14 cellular contexts compared by ENCODE assay signal in genomic region chr1:22832414-22832786, GRCh38.
DNase-seq lines count a peak whose midpoint lies in the region; ATAC-seq and TF ChIP-seq lines count a peak whose summit lies in the region.
"Had no signal": no experiment of that assay in that cellular context is flagged by ENCODE, and none has a peak within 500 bp of the region (broad histone marks: within the 10 kb centered on the region; RNA-seq: fewer than 3 reads in every experiment).

No MANE protein-coding gene starts in this region.

- H3K27me3 Mint-ChIP-seq in Calu3 (ENCODE audit: unreplicated experiment) = no peaks in the 10 kb centered on the region
- H3K27me3 Mint-ChIP-seq in CD8-positive, alpha-beta T cell (ENCODE audit: low read depth) = peaks cover 2% of the 10 kb centered on the region

- BruUV-seq in Calu3 (replicated peaks; lab: Mats Ljungman, UMichigan) (no TSS peak), PC-9 (replicated peaks; lab: Mats Ljungman, UMichigan) (TSS peak; percentile 62)

- H3K4me3 ChIP-seq in PC-9 (no peak overlapping the region), trophoblast cell (ENCODE audit: low read depth, low read length) (no peak overlapping the region), gastrocnemius medialis (no peak overlapping the region), colonic mucosa (no peak overlapping the region)
- no peak overlapping the region for H3K4me3 ChIP-seq in CD8-positive, alpha-beta T cell (ENCODE audit: low read depth, low read length)

- no peaks in the 10 kb centered on the region for H3K27me3 ChIP-seq in PC-9 (ENCODE audit: insufficient read depth, low read depth)
- H3K27me3 ChIP-seq in trophoblast cell (ENCODE audit: insufficient read depth, low read length) = no peaks in the 10 kb centered on the region
- H3K27me3 ChIP-seq in gastrocnemius medialis = no peaks in the 10 kb centered on the region
- H3K27me3 ChIP-seq in colonic mucosa = no peaks in the 10 kb centered on the region
- H3K27me3 ChIP-seq in CD8-positive, alpha-beta T cell (ENCODE audit: insufficient read depth, low read length) = no peaks in the 10 kb centered on the region

- peak overlapping the region; percentile 68 for H3K4me2 ChIP-seq in PC-9
- H3K4me2 ChIP-seq in trophoblast cell (ENCODE audit: low read length) = no peak overlapping the region

- no peaks in the 10 kb centered on the region for H3K9me3 Mint-ChIP-seq in Calu3 (ENCODE audit: low read depth, unreplicated experiment)
- no peaks in the 10 kb centered on the region for H3K9me3 Mint-ChIP-seq in CD8-positive, alpha-beta T cell
- H3K9me3 Mint-ChIP-seq: CD4-positive, alpha-beta T cell; central memory CD8-positive, alpha-beta T cell; stimulated activated naive CD8-positive, alpha-beta T cell treated with anti-CD3 and anti-CD28 coated beads, Interleukin-15, amount 100 ng/mL, for 72 hours had no signal

- in situ Hi-C loops in gastrocnemius medialis (cut with MboI; ENCODE audit: low sequenced_read_pairs in 4 of 4) = no loop called here

- DNase-seq in Calu3 (no peak), PC-9 (peak in 1 of 2 experiments; percentile 58), epithelial cell of prostate (ENCODE audit: low read depth, low spot score) (peak; percentile 49), trophoblast cell (peak; percentile 54 to 70), gastrocnemius medialis (no peak), colonic mucosa (no peak), NOMO-1 treated with dmso at 0.1 percent for 144 hours (lab: John Stamatoyannopoulos, UW; ENCODE audit: unreplicated experiment) (no peak)
- DNase-seq in CD8-positive, alpha-beta T cell = no peak
- DNase-seq: CD4-positive, alpha-beta T cell; KBM-7; NCI-H2029; NCI-H774; stimulated activated naive CD8-positive, alpha-beta T cell treated with anti-CD3 and anti-CD28 coated beads, Interleukin-15, amount 100 ng/mL, for 72 hours had no signal

- H3K9me3 ChIP-seq in PC-9 (ENCODE audit: insufficient read depth, low read depth) (no peaks in the 10 kb centered on the region), trophoblast cell (ENCODE audit: insufficient read depth, low read depth, low read length) (no peaks in the 10 kb centered on the region), gastrocnemius medialis (no peaks in the 10 kb centered on the region), colonic mucosa (no peaks in the 10 kb centered on the region)
- no peaks in the 10 kb centered on the region for H3K9me3 ChIP-seq in CD8-positive, alpha-beta T cell (ENCODE audit: low read length)

- H3K4me1 Mint-ChIP-seq in Calu3 (ENCODE audit: low read depth, unreplicated experiment) = peaks cover 62% of the 10 kb centered on the region
- no peaks in the 10 kb centered on the region for H3K4me1 Mint-ChIP-seq in CD8-positive, alpha-beta T cell (ENCODE audit: low read depth)
- H3K4me1 Mint-ChIP-seq: central memory CD8-positive, alpha-beta T cell; stimulated activated naive CD8-positive, alpha-beta T cell treated with anti-CD3 and anti-CD28 coated beads, Interleukin-15, amount 100 ng/mL, for 72 hours had no signal

- no peak overlapping the region for H2BK120ac ChIP-seq in trophoblast cell (ENCODE audit: insufficient read depth, low read length, poor library complexity)

- WGBS in trophoblast cell (ENCODE audit: extremely low coverage, insufficient coverage, insufficient read length) = no CpG with 5 or more reads among the region's 3 CpGs

- H3K79me2 ChIP-seq in PC-9 (ENCODE audit: low read depth) = no peaks in the 10 kb centered on the region
- H3K79me2 ChIP-seq in trophoblast cell (ENCODE audit: control insufficient read depth, insufficient read depth, low read length, poor library complexity) = peaks cover 2% of the 10 kb centered on the region

- H3K18ac ChIP-seq in trophoblast cell (ENCODE audit: low read length) = no peak overlapping the region

- TF ChIP-seq CTCF in Calu3 (IDR thresholded peaks at IDR 0.05; ENCODE audit: unreplicated experiment) (no peak), PC-9 (conservative IDR thresholded peaks at IDR 0.05) (no peak), gastrocnemius medialis (IDR thresholded peaks at IDR 0.05 in 4 of 5, conservative IDR thresholded peaks at IDR 0.05 in 1 of 5) (no peak), colonic mucosa (IDR thresholded peaks at IDR 0.05) (no peak)
- no peak for TF ChIP-seq CTCF in CD8-positive, alpha-beta T cell (IDR thresholded peaks at IDR 0.05)

- peak overlapping the region; percentile 91 for H3K27ac ChIP-seq in PC-9
- peak overlapping the region; percentile 89 for H3K27ac ChIP-seq in epithelial cell of prostate
- H3K27ac ChIP-seq in trophoblast cell (ENCODE audit: low read depth, low read length) = no peak overlapping the region
- H3K27ac ChIP-seq in gastrocnemius medialis = no peak overlapping the region
- H3K27ac ChIP-seq in colonic mucosa = no peak overlapping the region
- H3K27ac ChIP-seq in CD8-positive, alpha-beta T cell (ENCODE audit: low read depth, low read length) = no peak overlapping the region

- no peak overlapping the region for H2AK5ac ChIP-seq in trophoblast cell (ENCODE audit: low read length)

- no peak overlapping the region for H4K91ac ChIP-seq in trophoblast cell (ENCODE audit: low read depth, low read length)

- POLR2A ChIA-PET in PC-9 (lab: Charles Lee; ENCODE audit: unreplicated experiment) = interaction anchor here (0.7 kb wide), 1 partner anchor 72 kb away, joined by 4 read pairs; no protein-coding TSS in a partner anchor
- POLR2A ChIA-PET in CD8-positive, alpha-beta T cell (lab: Charles Lee) = no interaction called here

- no peak for ATAC-seq in gastrocnemius medialis
- ATAC-seq in CD8-positive, alpha-beta T cell = no peak

- no peak overlapping the region for H2BK5ac ChIP-seq in trophoblast cell (ENCODE audit: low read depth, low read length, poor library complexity)

- no peak overlapping the region for H3K14ac ChIP-seq in trophoblast cell (ENCODE audit: low read length)

- H3K23ac ChIP-seq in trophoblast cell (ENCODE audit: low read length) = no peak overlapping the region

- H3K27ac Mint-ChIP-seq in Calu3 (ENCODE audit: unreplicated experiment) = peak overlapping the region; percentile 93
- H3K27ac Mint-ChIP-seq in CD8-positive, alpha-beta T cell = no peak overlapping the region
- H3K27ac Mint-ChIP-seq: CD4-positive, alpha-beta T cell had no signal

- H3K9me2 ChIP-seq in PC-9 (ENCODE audit: insufficient read depth) = no peaks in the 10 kb centered on the region

- CTCF ChIA-PET in Calu3 (lab: Charles Lee) = interaction anchor here (0.5 to 1.1 kb wide), 2 partner anchors 82 to 128 kb away, joined by 3 to 5 read pairs; no protein-coding TSS in a partner anchor
- CTCF ChIA-PET in PC-9 (lab: Charles Lee) = interaction anchor here (0.7 kb wide), 1 partner anchor 29 kb away, joined by 3 read pairs; no protein-coding TSS in a partner anchor
- CTCF ChIA-PET in CD8-positive, alpha-beta T cell (lab: Charles Lee) = no interaction called here

- H4K8ac ChIP-seq in trophoblast cell (ENCODE audit: low read depth, low read length) = no peak overlapping the region

- peaks cover 27% of the 10 kb centered on the region for H3F3A ChIP-seq in PC-9 (ENCODE audit: insufficient read depth, low read depth)

- no peak overlapping the region for H4K12ac ChIP-seq in trophoblast cell (ENCODE audit: low read depth, low read length)

- intact Hi-C loops in Calu3 (cut with micrococcal nuclease; ENCODE audit: unreplicated experiment) = loop anchor here (5.0 kb wide), 1 partner anchor 80 kb away; no protein-coding TSS in a partner anchor
- intact Hi-C loops in PC-9 (cut with micrococcal nuclease; ENCODE audit: unreplicated experiment) = loop anchor here (1.0 kb wide), 1 partner anchor 82 kb away; no protein-coding TSS in a partner anchor
- intact Hi-C loops in gastrocnemius medialis (cut with DNase I; ENCODE audit: low total_unique reads) = no loop called here
- intact Hi-C loops in colonic mucosa (cut with DNase I) = no loop called here
- intact Hi-C loops in CD8-positive, alpha-beta T cell (cut with DNase I, micrococcal nuclease) = no loop called here

- H3K36me3 Mint-ChIP-seq in Calu3 (ENCODE audit: insufficient read depth, unreplicated experiment) = peaks cover 4% of the 10 kb centered on the region
- H3K36me3 Mint-ChIP-seq in CD8-positive, alpha-beta T cell = no peaks in the 10 kb centered on the region

- TF ChIP-seq POLR2A in gastrocnemius medialis (IDR thresholded peaks at IDR 0.05) = no peak

- H3K36me3 ChIP-seq in PC-9 (ENCODE audit: low read depth) (no peaks in the 10 kb centered on the region), trophoblast cell (ENCODE audit: control insufficient read depth in 1 of 2, insufficient read depth in 2 of 2, low read length in 2 of 2) (no peaks in the 10 kb centered on the region), gastrocnemius medialis (no peaks in the 10 kb centered on the region), colonic mucosa (no peaks in the 10 kb centered on the region)
- no peaks in the 10 kb centered on the region for H3K36me3 ChIP-seq in CD8-positive, alpha-beta T cell (ENCODE audit: insufficient read depth, low read length)

- H3K4me1 ChIP-seq in PC-9 (replicated peaks; ENCODE audit: insufficient read depth) = peaks cover 75% of the 10 kb centered on the region
- peaks cover 34 to 41% of the 10 kb centered on the region in 2 experiments for H3K4me1 ChIP-seq in trophoblast cell (ENCODE audit: control insufficient read depth in 1 of 2, insufficient read depth in 2 of 2, low read length in 2 of 2)
- no peaks in the 10 kb centered on the region for H3K4me1 ChIP-seq in gastrocnemius medialis
- no peaks in the 10 kb centered on the region for H3K4me1 ChIP-seq in colonic mucosa
- no peaks in the 10 kb centered on the region for H3K4me1 ChIP-seq in CD8-positive, alpha-beta T cell (ENCODE audit: insufficient read depth, low read length)

- H3K4me3 Mint-ChIP-seq in Calu3 (ENCODE audit: low read depth, unreplicated experiment) = no peak overlapping the region
- H3K4me3 Mint-ChIP-seq in CD8-positive, alpha-beta T cell = no peak overlapping the region
- H3K4me3 Mint-ChIP-seq: CD4-positive, alpha-beta T cell; central memory CD8-positive, alpha-beta T cell; stimulated activated naive CD8-positive, alpha-beta T cell treated with anti-CD3 and anti-CD28 coated beads, Interleukin-15, amount 100 ng/mL, for 72 hours had no signal

- no peak overlapping the region for H3K4ac ChIP-seq in trophoblast cell (ENCODE audit: low read depth, low read length)

- peaks cover 6% of the 10 kb centered on the region for H3K79me1 ChIP-seq in trophoblast cell (ENCODE audit: low read length)

- H2BK12ac ChIP-seq in trophoblast cell (ENCODE audit: low read length) = no peak overlapping the region

- H3K9ac ChIP-seq in trophoblast cell (ENCODE audit: low read length) (no peak overlapping the region), colonic mucosa (ENCODE audit: low read depth in 2 of 2, low read length in 2 of 2) (no peak overlapping the region)

- H2AFZ ChIP-seq in PC-9 (no peak overlapping the region), trophoblast cell (ENCODE audit: insufficient read depth, low read length, poor library complexity) (no peak overlapping the region)

- no peaks in the 10 kb centered on the region for H4K20me1 ChIP-seq in PC-9 (ENCODE audit: insufficient read depth)

Comparison
In these comparisons a context has a peak if more than half of its experiments do, and no peak if none do; other contexts are left out.
1. DNase-seq: peak in epithelial cell of prostate (single experiment) and trophoblast cell (2 of 2); none in Calu3 (single experiment), gastrocnemius medialis (0 of 2), colonic mucosa (single experiment), CD8-positive, alpha-beta T cell (0 of 7) and NOMO-1 treated with dmso at 0.1 percent for 144 hours (single experiment).
2. H3K27ac ChIP-seq: peak in PC-9 (single experiment) and epithelial cell of prostate (single experiment); none in trophoblast cell (single experiment), gastrocnemius medialis (0 of 4), colonic mucosa (single experiment) and CD8-positive, alpha-beta T cell (single experiment).
3. intact Hi-C loops: an anchor here in Calu3 (5.0 kb wide) and PC-9 (1.0 kb wide); none called in gastrocnemius medialis, colonic mucosa and CD8-positive, alpha-beta T cell.